In the genomic region with DNA sequence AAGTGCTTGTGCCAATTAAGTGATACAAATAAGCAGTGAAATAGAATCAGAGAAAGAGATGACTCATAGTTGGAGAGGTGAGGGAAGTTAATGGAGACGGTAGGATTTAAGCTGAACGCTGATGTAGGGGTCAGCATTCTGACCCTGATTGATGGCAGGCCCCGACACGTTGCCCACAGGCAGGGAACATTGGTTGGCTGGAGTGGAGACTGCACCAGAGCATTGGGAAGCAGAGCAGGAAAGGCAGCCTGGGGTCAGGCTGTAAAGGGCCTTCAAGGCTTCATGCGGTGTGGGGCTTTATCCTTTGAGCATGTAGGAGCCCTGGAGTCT, we compare ENCODE assay signal across 16 cellular contexts.
DNase-seq lines count a peak whose midpoint lies in the region; ATAC-seq and TF ChIP-seq lines count a peak whose summit lies in the region.
"Had no signal": no experiment of that assay in that cellular context is flagged by ENCODE, and none has a peak within 500 bp of the region (broad histone marks: within the 10 kb centered on the region; RNA-seq: fewer than 3 reads in every experiment).

No MANE protein-coding gene starts in this region.

- ATAC-seq in foreskin keratinocyte: peak; percentile 72

- no peak for TF ChIP-seq CTCF in foreskin keratinocyte (conservative IDR thresholded peaks at IDR 0.05)

- H3K4me3 ChIP-seq in CD4-positive, alpha-beta memory T cell (ENCODE audit: low read length in 2 of 2): no peak overlapping the region
- H3K4me3 ChIP-seq: esophagus muscularis mucosa, left ventricle myocardium inferior, right lobe of liver had no signal

- H3K9me3 Mint-ChIP-seq in CD4-positive, alpha-beta memory T cell: no peaks in the 10 kb centered on the region
- no peaks in the 10 kb centered on the region for H3K9me3 Mint-ChIP-seq in activated T-helper 1 cell treated with anti-CD3 and anti-CD28 coated beads, Interleukin-12 subunit alpha, Interleukin-12 subunit beta, Interleukin-2, Interleukin-4 antibody, amounts not matched to agents 30 ng/mL and 10 ng/mL and 1 ng/mL, durations not matched to agents 14 hours and 24 hours and 36 hours

- peaks cover 51% of the 10 kb centered on the region for H3K4me1 ChIP-seq in CD4-positive, alpha-beta memory T cell (ENCODE audit: insufficient read depth, low read length)
- H3K4me1 ChIP-seq in foreskin keratinocyte: peaks cover 13% of the 10 kb centered on the region
- H3K4me1 ChIP-seq: right lobe of liver had no signal

- intact Hi-C loops in CD4-positive, alpha-beta memory T cell (cut with micrococcal nuclease): loop anchor here (5.0 to 10.0 kb wide), 3 partner anchors 53 to 199 kb away; no protein-coding TSS in a partner anchor
- intact Hi-C loops in activated T-helper 1 cell treated with anti-CD3 and anti-CD28 coated beads, Interleukin-12 subunit alpha, Interleukin-12 subunit beta, Interleukin-2, Interleukin-4 antibody, amounts not matched to agents 30 ng/mL and 10 ng/mL and 1 ng/mL, durations not matched to agents 14 hours and 24 hours and 36 hours (cut with micrococcal nuclease): loop anchor here (2.0 kb wide), 1 partner anchor 187 kb away; the partner anchor contains the start of gene MCCC1

- H3K27ac ChIP-seq in CD4-positive, alpha-beta memory T cell (ENCODE audit: low read depth, low read length): peak overlapping the region; percentile 25
- H3K27ac ChIP-seq in foreskin keratinocyte: no peak overlapping the region
- H3K27ac ChIP-seq: esophagus muscularis mucosa, left ventricle myocardium inferior, right lobe of liver had no signal

- POLR2A ChIA-PET in CD4-positive, alpha-beta memory T cell (lab: Charles Lee; ENCODE audit: partially characterized antibody): no interaction called here

- peaks cover 35 to 62% (median 48%) of the 10 kb centered on the region in 4 donors for H3K4me1 Mint-ChIP-seq in CD4-positive, alpha-beta memory T cell
- peaks cover 48% of the 10 kb centered on the region for H3K4me1 Mint-ChIP-seq in activated T-helper 1 cell treated with anti-CD3 and anti-CD28 coated beads, Interleukin-12 subunit alpha, Interleukin-12 subunit beta, Interleukin-2, Interleukin-4 antibody, amounts not matched to agents 30 ng/mL and 10 ng/mL and 1 ng/mL, durations not matched to agents 14 hours and 24 hours and 36 hours (ENCODE audit: low read depth)

- CTCF ChIA-PET in CD4-positive, alpha-beta memory T cell (lab: Charles Lee; ENCODE audit: partially characterized antibody): no interaction called here

- H3K36me3 ChIP-seq in CD4-positive, alpha-beta memory T cell (ENCODE audit: insufficient read depth, low read length): peaks cover 5% of the 10 kb centered on the region

- peak overlapping the region in 3 of 8 donors; percentile 7 to 60 (median 24) for H3K4me3 Mint-ChIP-seq in CD4-positive, alpha-beta memory T cell
- no peak overlapping the region for H3K4me3 Mint-ChIP-seq in activated T-helper 1 cell treated with anti-CD3 and anti-CD28 coated beads, Interleukin-12 subunit alpha, Interleukin-12 subunit beta, Interleukin-2, Interleukin-4 antibody, amounts not matched to agents 30 ng/mL and 10 ng/mL and 1 ng/mL, durations not matched to agents 14 hours and 24 hours and 36 hours

- no peaks in the 10 kb centered on the region for H3K27me3 ChIP-seq in CD4-positive, alpha-beta memory T cell (ENCODE audit: insufficient read depth, low read length)
- H3K27me3 ChIP-seq in foreskin keratinocyte: no peaks in the 10 kb centered on the region
- H3K27me3 ChIP-seq: esophagus muscularis mucosa, right lobe of liver had no signal

- H3K27ac Mint-ChIP-seq in CD4-positive, alpha-beta memory T cell: peak overlapping the region; percentile 44 to 88 (median 83)
- H3K27ac Mint-ChIP-seq in activated T-helper 1 cell treated with anti-CD3 and anti-CD28 coated beads, Interleukin-12 subunit alpha, Interleukin-12 subunit beta, Interleukin-2, Interleukin-4 antibody, amounts not matched to agents 30 ng/mL and 10 ng/mL and 1 ng/mL, durations not matched to agents 14 hours and 24 hours and 36 hours: peak overlapping the region; percentile 66

- no peaks in the 10 kb centered on the region for H3K27me3 Mint-ChIP-seq in CD4-positive, alpha-beta memory T cell
- no peaks in the 10 kb centered on the region for H3K27me3 Mint-ChIP-seq in activated T-helper 1 cell treated with anti-CD3 and anti-CD28 coated beads, Interleukin-12 subunit alpha, Interleukin-12 subunit beta, Interleukin-2, Interleukin-4 antibody, amounts not matched to agents 30 ng/mL and 10 ng/mL and 1 ng/mL, durations not matched to agents 14 hours and 24 hours and 36 hours (ENCODE audit: insufficient read depth)

- H3K36me3 Mint-ChIP-seq in CD4-positive, alpha-beta memory T cell: peaks cover 10 to 36% of the 10 kb centered on the region in 2 donors
- peaks cover 28% of the 10 kb centered on the region for H3K36me3 Mint-ChIP-seq in activated T-helper 1 cell treated with anti-CD3 and anti-CD28 coated beads, Interleukin-12 subunit alpha, Interleukin-12 subunit beta, Interleukin-2, Interleukin-4 antibody, amounts not matched to agents 30 ng/mL and 10 ng/mL and 1 ng/mL, durations not matched to agents 14 hours and 24 hours and 36 hours (ENCODE audit: low read depth)

- no peaks in the 10 kb centered on the region for H3K9me3 ChIP-seq in CD4-positive, alpha-beta memory T cell (ENCODE audit: control insufficient read depth in 1 of 2, low read length in 2 of 2)
- H3K9me3 ChIP-seq: esophagus muscularis mucosa, left ventricle myocardium inferior, right lobe of liver had no signal

- DNase-seq in CD4-positive, alpha-beta memory T cell: no peak
- DNase-seq in ELF-1 (ENCODE audit: low read depth, low spot score): peak; percentile 69
- DNase-seq in activated T-helper 1 cell treated with anti-CD3 and anti-CD28 coated beads, Interleukin-12 subunit alpha, Interleukin-12 subunit beta, Interleukin-2, Interleukin-4 antibody, amounts not matched to agents 30 ng/mL and 10 ng/mL and 1 ng/mL, durations not matched to agents 14 hours and 24 hours and 36 hours (ENCODE audit: low spot score): no peak
- DNase-seq in foreskin keratinocyte: peak; percentile 29 to 68
- DNase-seq in Kasumi-1 (lab: John Stamatoyannopoulos, UW): no peak
- DNase-seq in cerebellum (ENCODE audit: low spot score): no peak
- no peak for DNase-seq in OCI-M1 (lab: John Stamatoyannopoulos, UW)
- DNase-seq in stimulated activated CD4-positive, alpha-beta T cell treated with anti-CD3 and anti-CD28 coated beads, Interleukin-2, amount 100 ng/mL, for 24 hours: no peak
- DNase-seq: activated CD4-positive, CD25-positive, alpha-beta regulatory T cell treated with anti-CD3 and anti-CD28 coated beads, Interleukin-2, amount 50 U/mL, for 72 hours; cerebellar nuclear complex; GDM1; left ventricle myocardium inferior; NCI-H1436 treated with DMSO at 0.1 percent for 48 hours; right lobe of liver; stimulated activated CD4-positive, alpha-beta T cell treated with anti-CD3 and anti-CD28 coated beads, Interleukin-4, amount 100 ng/mL, for 1 hour had no signal

Comparison
In these comparisons a context has a peak if more than half of its experiments do, and no peak if none do; other contexts are left out.
1. DNase-seq: peak in ELF-1 (single experiment) and foreskin keratinocyte (2 of 2); none in CD4-positive, alpha-beta memory T cell (0 of 5), activated T-helper 1 cell treated with anti-CD3 and anti-CD28 coated beads, Interleukin-12 subunit alpha, Interleukin-12 subunit beta, Interleukin-2, Interleukin-4 antibody, amounts not matched to agents 30 ng/mL and 10 ng/mL and 1 ng/mL, durations not matched to agents 14 hours and 24 hours and 36 hours (single experiment), Kasumi-1 (0 of 2), cerebellum (single experiment), OCI-M1 (single experiment) and stimulated activated CD4-positive, alpha-beta T cell treated with anti-CD3 and anti-CD28 coated beads, Interleukin-2, amount 100 ng/mL, for 24 hours (0 of 2).